17 cellular contexts compared by ENCODE assay signal in genomic region chr11:38176812-38177322, GRCh38.
"Had no signal": no experiment of that assay in that cellular context is flagged by ENCODE, and none has a peak within 500 bp of the region (broad histone marks: within the 10 kb centered on the region; RNA-seq: fewer than 3 reads in every experiment).

No MANE protein-coding gene starts in this region.

- DNase-seq: cerebellar nuclear complex; colonic mucosa; cortex of kidney; effector CD8-positive, alpha-beta T cell; foreskin keratinocyte; heart left ventricle; hypothalamus; left cardiac atrium; left ventricle myocardium superior; lower lobe of right lung; mesenchymal stem cell; midbrain had no signal

- H3K9me3 ChIP-seq: colonic mucosa, esophagus muscularis mucosa, gastroesophageal sphincter, heart left ventricle, left lung, lower lobe of right lung had no signal

- H3K4me1 ChIP-seq: colonic mucosa, esophagus muscularis mucosa, foreskin keratinocyte, left lung, lower lobe of right lung had no signal

- H3K36me3 ChIP-seq: colonic mucosa, esophagus muscularis mucosa, gastroesophageal sphincter, heart left ventricle, left lung, lower lobe of right lung had no signal

- H3K4me3 ChIP-seq: colonic mucosa, esophagus muscularis mucosa, gastroesophageal sphincter, heart left ventricle, hepatocyte, left lung, lower lobe of right lung had no signal

- H3K27ac ChIP-seq: colonic mucosa, esophagus muscularis mucosa, foreskin keratinocyte, gastroesophageal sphincter, heart left ventricle, hepatocyte, left lung, lower lobe of right lung had no signal

- H3K27me3 ChIP-seq: colonic mucosa, esophagus muscularis mucosa, foreskin keratinocyte, gastroesophageal sphincter, heart left ventricle, hepatocyte, left lung had no signal

- ATAC-seq: foreskin keratinocyte, gastroesophageal sphincter, heart left ventricle, left cardiac atrium, left lung, left ventricle myocardium superior, lower lobe of right lung had no signal

- H3K4me3 Mint-ChIP-seq: dendritic cell treated with granulocyte-macrophage colony-stimulating factor and Interleukin-4, amounts not matched to agents 40 ng/mL and 50 ng/mL, for 4 days had no signal

- H3K9me3 Mint-ChIP-seq: dendritic cell treated with granulocyte-macrophage colony-stimulating factor and Interleukin-4, amounts not matched to agents 40 ng/mL and 50 ng/mL, for 4 days had no signal

- H3K27me3 Mint-ChIP-seq: dendritic cell treated with granulocyte-macrophage colony-stimulating factor and Interleukin-4, amounts not matched to agents 40 ng/mL and 50 ng/mL, for 4 days had no signal

- H3K27ac Mint-ChIP-seq: dendritic cell treated with granulocyte-macrophage colony-stimulating factor and Interleukin-4, amounts not matched to agents 40 ng/mL and 50 ng/mL, for 4 days had no signal
